18 cellular contexts compared by ENCODE assay signal in genomic region chr21:22395965-22396364, GRCh38.
A peak's percentile ranks its signal among the peaks of the same experiment; 100 is the strongest.
DNase-seq lines count a peak whose midpoint lies in the region; ATAC-seq, FAIRE-seq and TF ChIP-seq lines count a peak whose summit lies in the region.
"Had no signal": no experiment of that assay in that cellular context is flagged by ENCODE, and none has a peak within 500 bp of the region (broad histone marks: within the 10 kb centered on the region; RNA-seq: fewer than 3 reads in every experiment).

No MANE protein-coding gene starts in this region.

- POLR2A ChIA-PET in Caco-2 (lab: Charles Lee): no interaction called here

- H3K9me3 Mint-ChIP-seq in Caco-2 (ENCODE audit: unreplicated experiment): peaks cover 13% of the 10 kb centered on the region

- FAIRE-seq in GM12891 (lab: Jason Lieb, UNC): no peak
- FAIRE-seq: A549, GM12892, H1, K562 had no signal

- H3K4me3 Mint-ChIP-seq in Caco-2 (ENCODE audit: unreplicated experiment): no peak overlapping the region
- H3K4me3 Mint-ChIP-seq: CD14-positive monocyte; CD4-positive, alpha-beta memory T cell; H9 had no signal

- H3K4me1 ChIP-seq in Caco-2: peaks cover 33% of the 10 kb centered on the region
- H3K4me1 ChIP-seq in OCI-LY1 (ENCODE audit: insufficient read depth, low read length, severe bottlenecking): peaks cover 7% of the 10 kb centered on the region
- H3K4me1 ChIP-seq: A549 had no signal

- peak; percentile 77 for ATAC-seq in left lobe of liver
- ATAC-seq in HG02840 (IDR thresholded peaks at IDR 0.05; ENCODE audit: low FRiP score, unreplicated experiment): no peak
- ATAC-seq: A549, K562 had no signal

- no peaks in the 10 kb centered on the region for H3K27me3 ChIP-seq in Caco-2 (replicated peaks; ENCODE audit: control insufficient read depth, insufficient read depth, low read length)
- H3K27me3 ChIP-seq in OCI-LY1 (ENCODE audit: insufficient read depth, low read length): no peaks in the 10 kb centered on the region
- H3K27me3 ChIP-seq in WERI-Rb-1 (ENCODE audit: insufficient read depth, low read depth, severe bottlenecking): no peaks in the 10 kb centered on the region

- TF ChIP-seq CTCF in Caco-2 (IDR thresholded peaks at IDR 0.05; ENCODE audit: insufficient read depth in 1 of 2, low read depth in 1 of 2, low read length in 1 of 2, severe bottlenecking in 1 of 2, unreplicated experiment in 1 of 2): no peak
- no peak for TF ChIP-seq CTCF in OCI-LY1 (IDR thresholded peaks at IDR 0.05; ENCODE audit: low read length)
- no peak for TF ChIP-seq CTCF in WERI-Rb-1 (IDR thresholded peaks at IDR 0.05; ENCODE audit: low read depth, low read length)

- no peak for DNase-seq in Caco-2
- peak; percentile 42 for DNase-seq in Daoy (ENCODE audit: low read depth)
- no peak for DNase-seq in left lobe of liver (ENCODE audit: low spot score)
- DNase-seq in WERI-Rb-1: no peak
- no peak for DNase-seq in GM12891 (ENCODE audit: insufficient read length, low spot score)
- DNase-seq: AML-193; Calu3; CD4-positive, alpha-beta memory T cell; DMS79 treated with DMSO at 0.1 percent for 48 hours; H9; IMR-90 had no signal

- no peak for TF ChIP-seq POLR2A in GM12891 (IDR thresholded peaks at IDR 0.05; ENCODE audit: low read depth, low read length)

- H3K4me1 Mint-ChIP-seq in Caco-2 (ENCODE audit: low read depth, unreplicated experiment): peaks cover 8% of the 10 kb centered on the region
- H3K4me1 Mint-ChIP-seq: CD14-positive monocyte; CD4-positive, alpha-beta memory T cell had no signal

- no peaks in the 10 kb centered on the region for H3K79me2 ChIP-seq in OCI-LY1 (ENCODE audit: insufficient read depth, low read length)

- no peak overlapping the region for H3K9ac ChIP-seq in OCI-LY1 (ENCODE audit: low read length)

- H3K9me2 ChIP-seq in OCI-LY1 (ENCODE audit: low read depth, low read length): no peaks in the 10 kb centered on the region

- no peaks in the 10 kb centered on the region for H3K36me3 Mint-ChIP-seq in Caco-2 (ENCODE audit: insufficient read depth, unreplicated experiment)
- H3K36me3 Mint-ChIP-seq: CD14-positive monocyte; CD4-positive, alpha-beta memory T cell had no signal

- H3K4me2 ChIP-seq in OCI-LY1 (ENCODE audit: low read length): 0 out of 2 replicates have a peak overlapping the region, but pooled peaks have one; percentile 22
- H3K4me2 ChIP-seq: A549 had no signal

- peak overlapping the region; percentile 89; the same call in 1 of the 2 replicates for H2AFZ ChIP-seq in OCI-LY1 (ENCODE audit: low read length)

- H3K4me3 ChIP-seq in Caco-2 (ENCODE audit: low read depth, low read length) (no peak overlapping the region), OCI-LY1 (ENCODE audit: low read depth, low read length, poor library complexity, severe bottlenecking) (no peak overlapping the region), WERI-Rb-1 (ENCODE audit: low read depth, low read length) (no peak overlapping the region)
- H3K4me3 ChIP-seq: A549, K562 had no signal

- H4K20me1 ChIP-seq in OCI-LY1 (ENCODE audit: insufficient read depth, low read length): no peaks in the 10 kb centered on the region

- no peaks in the 10 kb centered on the region for H3K27me3 Mint-ChIP-seq in Caco-2 (ENCODE audit: insufficient read depth, unreplicated experiment)
- H3K27me3 Mint-ChIP-seq: CD4-positive, alpha-beta memory T cell had no signal

- H3K27ac Mint-ChIP-seq in Caco-2 (ENCODE audit: unreplicated experiment): peak overlapping the region; percentile 77
- H3K27ac Mint-ChIP-seq: CD4-positive, alpha-beta memory T cell had no signal

- H3K9me3 ChIP-seq in Caco-2 (no peaks in the 10 kb centered on the region; the same call in 1 of the 2 replicates), OCI-LY1 (ENCODE audit: low read length) (no peaks in the 10 kb centered on the region), WERI-Rb-1 (ENCODE audit: severe bottlenecking) (no peaks in the 10 kb centered on the region)
- H3K9me3 ChIP-seq: A549 had no signal

- 0 out of 2 replicates have a peak, but pooled peaks cover 3% of the 10 kb centered on the region for H3F3A ChIP-seq in OCI-LY1 (ENCODE audit: insufficient read depth, low read length)

- no peak overlapping the region for H3K27ac ChIP-seq in OCI-LY1 (ENCODE audit: low read depth, low read length, poor library complexity, severe bottlenecking)
- no peak overlapping the region for H3K27ac ChIP-seq in WERI-Rb-1
- H3K27ac ChIP-seq: A549 had no signal

- CTCF ChIA-PET in Caco-2 (lab: Charles Lee): no interaction called here

- no TSS peak for BruUV-seq in Caco-2 (replicated peaks; lab: Mats Ljungman, UMichigan)

- H3K36me3 ChIP-seq in Caco-2 (ENCODE audit: control insufficient read depth, insufficient read depth, low read length): no peaks in the 10 kb centered on the region
- no peaks in the 10 kb centered on the region for H3K36me3 ChIP-seq in OCI-LY1 (ENCODE audit: insufficient read depth, low read length)
- no peaks in the 10 kb centered on the region for H3K36me3 ChIP-seq in WERI-Rb-1

- intact Hi-C loops in Caco-2 (cut with micrococcal nuclease; ENCODE audit: unreplicated experiment): no loop called here

TF ChIP-seq in GM12891, 5 proteins besides CTCF, POLR2A, EP300 and RAD21:
- TF ChIP-seq TAF1 (IDR thresholded peaks at IDR 0.05; ENCODE audit: low read depth, low read length) (no peak), SPI1 (IDR thresholded peaks at IDR 0.05; ENCODE audit: low read depth, low read length) (no peak), POLR2AphosphoS5 (IDR thresholded peaks at IDR 0.05; ENCODE audit: low read depth, low read length) (no peak), POU2F2 (IDR thresholded peaks at IDR 0.05; ENCODE audit: low read depth, low read length) (no peak), PAX5 (IDR thresholded peaks at IDR 0.05; ENCODE audit: insufficient read depth, low read length, severe bottlenecking) (no peak)
